Comparison of ENCODE assay signal across 8 cellular contexts in the genomic region with DNA sequence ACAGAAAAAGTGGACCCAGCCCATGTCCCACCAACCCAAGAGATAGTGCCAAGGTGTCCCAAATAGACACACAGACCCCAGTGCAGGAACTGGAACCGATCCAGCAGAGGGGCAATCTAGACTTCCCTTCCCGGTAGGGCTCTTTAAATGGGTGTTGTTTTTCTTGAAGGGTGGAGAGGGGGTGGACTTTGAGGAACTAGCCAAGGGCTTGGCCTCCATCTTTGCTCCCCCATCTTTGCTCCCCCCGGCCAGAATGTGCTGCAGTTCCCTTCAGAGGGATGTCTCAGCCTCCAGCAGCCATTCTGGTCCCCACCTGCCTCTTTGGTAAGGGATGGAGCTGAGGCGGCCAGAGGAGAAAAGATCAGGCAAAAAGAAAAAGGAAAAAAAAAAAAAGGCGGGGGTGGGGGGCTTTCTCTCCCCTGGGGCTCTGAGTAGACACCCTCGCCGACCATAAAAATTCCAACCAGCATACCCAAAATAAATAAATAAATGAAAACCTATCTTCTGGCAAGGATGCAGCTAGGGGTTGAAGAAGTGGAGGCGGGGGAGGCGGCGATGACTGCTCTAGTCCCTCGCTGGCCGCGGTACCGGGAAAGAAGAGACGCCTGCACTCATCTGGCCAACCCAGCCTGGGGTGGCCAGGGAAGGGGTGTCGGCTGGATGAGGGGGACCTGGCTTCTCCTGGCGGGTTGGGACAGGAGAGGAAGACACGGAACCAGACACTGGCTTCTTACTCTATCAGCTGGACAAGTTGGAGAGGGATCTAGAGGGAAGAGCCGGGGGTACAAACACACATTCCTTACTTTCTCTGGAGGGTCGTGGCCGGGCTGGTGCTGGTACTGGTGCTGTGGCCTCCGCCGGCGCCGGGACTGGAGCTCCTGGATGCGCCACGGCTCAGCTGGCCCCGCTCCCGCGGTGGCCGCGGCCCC. TPM values are rescaled to one million over a fixed set of nuclear protein-coding genes. Genes with fewer than 3 reads are reported as not detected.
DNase-seq lines count a peak whose midpoint lies in the region; ATAC-seq, FAIRE-seq and TF ChIP-seq lines count a peak whose summit lies in the region.

No MANE protein-coding gene starts in this region.

- H3K4me3 ChIP-seq in astrocyte (ENCODE audit: insufficient read depth, low read depth, low read length) (peak overlapping the region; percentile 54), right lobe of liver (peak overlapping the region; percentile 43 to 53 (median 47)), thoracic aorta (peak overlapping the region; percentile 78)

- no peak overlapping the region for H3K27ac ChIP-seq in astrocyte (ENCODE audit: low read depth, low read length)
- H3K27ac ChIP-seq in right lobe of liver, result no peak overlapping the region
- H3K27ac ChIP-seq in thoracic aorta, result no peak overlapping the region

- no peak overlapping the region for H3K27ac Mint-ChIP-seq in activated CD4-positive, alpha-beta T cell treated with anti-CD3 and anti-CD28 coated beads, Interleukin-2, amount 10 ng/mL, durations not matched to agents 24 days and 14 days
- H3K27ac Mint-ChIP-seq in astrocyte (ENCODE audit: unreplicated experiment), result no peak overlapping the region

- intact Hi-C loops in activated CD4-positive, alpha-beta T cell treated with anti-CD3 and anti-CD28 coated beads, Interleukin-2, amount 10 ng/mL, durations not matched to agents 24 days and 14 days (cut with micrococcal nuclease), result loop anchor here (10.0 kb wide), 2 partner anchors 55 to 165 kb away; no protein-coding TSS in a partner anchor
- intact Hi-C loops in right lobe of liver (cut with DNase I), result loop anchor here (10.0 kb wide), 1 partner anchor 115 kb away; the partner anchor contains the start of gene HSD17B10 (in 2 of the 2)

- H3K9ac ChIP-seq in astrocyte (ENCODE audit: low read length), result no peak overlapping the region

- no peaks in the 10 kb centered on the region for H3K9me3 ChIP-seq in astrocyte (ENCODE audit: insufficient read depth, low read depth, low read length)
- H3K9me3 ChIP-seq in right lobe of liver, result no peaks in the 10 kb centered on the region
- no peaks in the 10 kb centered on the region for H3K9me3 ChIP-seq in thoracic aorta

- no peak for TF ChIP-seq POLR2A in right lobe of liver (IDR thresholded peaks at IDR 0.05)

- H3K36me3 ChIP-seq in astrocyte (ENCODE audit: insufficient read depth, low read length) (no peaks in the 10 kb centered on the region), right lobe of liver (no peaks in the 10 kb centered on the region), thoracic aorta (no peaks in the 10 kb centered on the region)

- peak overlapping the region; percentile 73 for H2AFZ ChIP-seq in astrocyte (ENCODE audit: low read depth, low read length)

- peaks cover 13% of the 10 kb centered on the region for H3K4me1 Mint-ChIP-seq in activated CD4-positive, alpha-beta T cell treated with anti-CD3 and anti-CD28 coated beads, Interleukin-2, amount 10 ng/mL, durations not matched to agents 24 days and 14 days
- H3K4me1 Mint-ChIP-seq in astrocyte (ENCODE audit: low read depth, unreplicated experiment), result peaks cover 2% of the 10 kb centered on the region

- no peak for FAIRE-seq in astrocyte (lab: Jason Lieb, UNC)

- WGBS in right lobe of liver (ENCODE audit: insufficient coverage, low coverage, low lambda C conversion rate, missing lambda C conversion rate), result 6% methylated on average over 13 of the region's 32 CpGs

- H4K20me1 ChIP-seq in astrocyte (ENCODE audit: insufficient read depth, low read length), result peaks cover 4% of the 10 kb centered on the region

- no peak for TF ChIP-seq CTCF in astrocyte (IDR thresholded peaks at IDR 0.05; ENCODE audit: insufficient read depth, low read depth, low read length)
- TF ChIP-seq CTCF in right lobe of liver (IDR thresholded peaks at IDR 0.05), result no peak
- no peak for TF ChIP-seq CTCF in thoracic aorta (IDR thresholded peaks at IDR 0.05)

- H3K36me3 Mint-ChIP-seq in activated CD4-positive, alpha-beta T cell treated with anti-CD3 and anti-CD28 coated beads, Interleukin-2, amount 10 ng/mL, durations not matched to agents 24 days and 14 days (ENCODE audit: low read depth), result no peaks in the 10 kb centered on the region
- H3K36me3 Mint-ChIP-seq in astrocyte (ENCODE audit: low read depth, unreplicated experiment), result no peaks in the 10 kb centered on the region

- H3K27me3 ChIP-seq in astrocyte (ENCODE audit: insufficient read depth, low read length), result peaks cover 25% of the 10 kb centered on the region
- H3K27me3 ChIP-seq in right lobe of liver, result peaks cover 0 to 6% of the 10 kb centered on the region in 2 donors
- no peaks in the 10 kb centered on the region for H3K27me3 ChIP-seq in thoracic aorta (replicated peaks; ENCODE audit: insufficient read depth)

- no peak for DNase-seq in activated CD4-positive, alpha-beta T cell treated with anti-CD3 and anti-CD28 coated beads, Interleukin-2, amount 10 ng/mL, durations not matched to agents 24 days and 14 days
- DNase-seq in activated CD4-positive, alpha-beta T cell treated with anti-CD3 and anti-CD28 coated beads, Interleukin-2, amount 50 U/mL, for 48 hours, result no peak
- DNase-seq in astrocyte (ENCODE audit: low read depth) (no peak), right lobe of liver (no peak), thoracic aorta (ENCODE audit: low spot score) (no peak), NCI-H2196 (lab: John Stamatoyannopoulos, UW; ENCODE audit: unreplicated experiment) (no peak), SW480 (ENCODE audit: low spot score) (no peak)

- no peaks in the 10 kb centered on the region for H3K9me3 Mint-ChIP-seq in activated CD4-positive, alpha-beta T cell treated with anti-CD3 and anti-CD28 coated beads, Interleukin-2, amount 10 ng/mL, durations not matched to agents 24 days and 14 days
- no peaks in the 10 kb centered on the region for H3K9me3 Mint-ChIP-seq in astrocyte (ENCODE audit: unreplicated experiment)

- peak overlapping the region; percentile 85 for H3K4me3 Mint-ChIP-seq in activated CD4-positive, alpha-beta T cell treated with anti-CD3 and anti-CD28 coated beads, Interleukin-2, amount 10 ng/mL, durations not matched to agents 24 days and 14 days
- H3K4me3 Mint-ChIP-seq in astrocyte (ENCODE audit: unreplicated experiment), result peak overlapping the region; percentile 83

- no peaks in the 10 kb centered on the region for H3K79me2 ChIP-seq in astrocyte (ENCODE audit: insufficient read depth, low read length)

- no peak for ATAC-seq in right lobe of liver
- no peak for ATAC-seq in thoracic aorta (ENCODE audit: insufficient number of reproducible peaks, low FRiP score, low read depth)
- no peak for ATAC-seq in HG03342 (IDR thresholded peaks at IDR 0.05; ENCODE audit: unreplicated experiment)

- peaks cover 3% of the 10 kb centered on the region for H3K4me1 ChIP-seq in astrocyte (ENCODE audit: insufficient read depth, low read length)
- H3K4me1 ChIP-seq in right lobe of liver, result peaks cover 0 to 4% (median 0%) of the 10 kb centered on the region in 4 donors
- H3K4me1 ChIP-seq in thoracic aorta (ENCODE audit: control insufficient read depth in 1 of 2, low read depth in 2 of 2), result peaks cover 0 to 17% of the 10 kb centered on the region in 2 donors

- H3K27me3 Mint-ChIP-seq in activated CD4-positive, alpha-beta T cell treated with anti-CD3 and anti-CD28 coated beads, Interleukin-2, amount 10 ng/mL, durations not matched to agents 24 days and 14 days, result peaks cover 52% of the 10 kb centered on the region
- H3K27me3 Mint-ChIP-seq in astrocyte (ENCODE audit: low read depth, unreplicated experiment), result peaks cover 42% of the 10 kb centered on the region

- peak overlapping the region; percentile 89 for H3K4me2 ChIP-seq in astrocyte (ENCODE audit: low read length)

RNA-seq across cellular contexts. Expression of gene IQSEC2, which starts 38.5 kb away (rescaled TPM):
- total RNA-seq in activated CD4-positive, alpha-beta T cell treated with anti-CD3 and anti-CD28 coated beads, Interleukin-2, amount 10 ng/mL, durations not matched to agents 24 days and 14 days, result 0.37 and 0.64 TPM in 2 replicates
- 8.2 and 9.2 TPM in 2 replicates for total RNA-seq in astrocyte
- total RNA-seq in right lobe of liver, result 1 to 10 TPM; 1.9 to 2.8 (median 2.2) TPM
- 10 to 100 TPM; 12.2 to 21.1 TPM for total RNA-seq in thoracic aorta
